Comparison of ENCODE assay signal across 1 cellular context in the genomic region with DNA sequence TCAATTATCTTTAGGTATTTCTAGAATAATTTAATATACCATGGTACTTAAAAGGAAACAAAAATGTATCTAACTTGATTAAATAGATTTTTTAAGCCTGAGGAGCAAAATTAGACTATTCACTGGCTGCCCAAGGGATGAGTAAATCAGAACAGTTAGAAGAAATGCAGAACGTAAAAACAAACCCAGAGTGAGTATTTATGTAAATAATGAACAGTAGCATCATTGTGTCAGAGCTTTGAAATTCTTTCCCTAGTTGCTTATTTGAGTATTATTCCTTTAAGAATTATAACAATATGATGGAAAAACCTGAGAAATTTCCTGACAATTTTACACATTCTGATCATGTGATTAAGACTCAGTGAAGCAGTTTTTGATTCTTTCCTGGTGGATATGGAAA.
TF ChIP-seq lines count a peak whose summit lies in the region.

No MANE protein-coding gene starts in this region.

TF ChIP-seq in GM23338, 12 proteins besides CTCF, POLR2A, EP300 and RAD21:
- TF ChIP-seq ZNF462 (CRISPR knock-in tag; IDR thresholded peaks at IDR 0.05) (no peak), JUNB (IDR thresholded peaks at IDR 0.05; ENCODE audit: unreplicated experiment) (no peak), ZNF114 (CRISPR knock-in tag; IDR thresholded peaks at IDR 0.05) (no peak), EZH2phosphoT487 (IDR thresholded peaks at IDR 0.05; ENCODE audit: unreplicated experiment) (no peak), ZNF331 (CRISPR knock-in tag; IDR thresholded peaks at IDR 0.05; ENCODE audit: low read depth) (no peak), STAT1 (IDR thresholded peaks at IDR 0.05; ENCODE audit: unreplicated experiment) (no peak), POLR2AphosphoS5 (IDR thresholded peaks at IDR 0.05; ENCODE audit: low read depth) (no peak)
- TF ChIP-seq, protein P1, sequence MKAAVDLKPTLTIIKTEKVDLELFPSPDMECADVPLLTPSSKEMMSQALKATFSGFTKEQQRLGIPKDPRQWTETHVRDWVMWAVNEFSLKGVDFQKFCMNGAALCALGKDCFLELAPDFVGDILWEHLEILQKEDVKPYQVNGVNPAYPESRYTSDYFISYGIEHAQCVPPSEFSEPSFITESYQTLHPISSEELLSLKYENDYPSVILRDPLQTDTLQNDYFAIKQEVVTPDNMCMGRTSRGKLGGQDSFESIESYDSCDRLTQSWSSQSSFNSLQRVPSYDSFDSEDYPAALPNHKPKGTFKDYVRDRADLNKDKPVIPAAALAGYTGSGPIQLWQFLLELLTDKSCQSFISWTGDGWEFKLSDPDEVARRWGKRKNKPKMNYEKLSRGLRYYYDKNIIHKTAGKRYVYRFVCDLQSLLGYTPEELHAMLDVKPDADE (IDR thresholded peaks at IDR 0.05), result no peak
